ENCODE assay signal across 10 cellular contexts in the genomic region with DNA sequence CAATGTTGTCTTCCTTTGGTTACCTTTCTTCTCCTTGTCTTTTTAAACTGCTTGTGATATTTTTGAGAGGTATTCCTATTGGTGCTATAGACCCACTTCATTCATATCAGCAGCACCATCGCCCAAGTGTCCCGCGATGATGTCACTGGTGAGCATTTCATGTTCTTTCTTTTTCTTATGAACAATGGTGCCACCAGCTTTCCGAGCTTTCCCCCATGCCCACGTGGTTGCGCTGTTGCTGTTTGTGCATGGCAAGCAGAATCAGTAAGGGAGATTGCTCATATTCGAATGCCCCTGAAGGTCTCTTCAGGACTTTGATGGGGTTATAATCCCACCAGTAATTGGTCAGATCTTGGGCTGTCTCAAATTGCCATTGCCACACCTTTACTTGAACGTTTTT.
A peak's percentile ranks its signal among the peaks of the same experiment; 100 is the strongest.
DNase-seq lines count a peak whose midpoint lies in the region; ATAC-seq and TF ChIP-seq lines count a peak whose summit lies in the region.
"Had no signal": no experiment of that assay in that cellular context is flagged by ENCODE, and none has a peak within 500 bp of the region (broad histone marks: within the 10 kb centered on the region; RNA-seq: fewer than 3 reads in every experiment).

No MANE protein-coding gene starts in this region.

- H3K4me1 ChIP-seq in RWPE2 (ENCODE audit: insufficient read depth, poor library complexity, severe bottlenecking) = peaks cover 41% of the 10 kb centered on the region

- no peak for ATAC-seq in RWPE2 (ENCODE audit: low read depth)

- H3K36me3 ChIP-seq in RWPE2 (ENCODE audit: low read depth) = no peaks in the 10 kb centered on the region

- H3K9me3 ChIP-seq in RWPE2 (ENCODE audit: severe bottlenecking) = no peaks in the 10 kb centered on the region

- H3K27ac ChIP-seq in RWPE2 (ENCODE audit: poor library complexity, severe bottlenecking) = no peak overlapping the region

- no peaks in the 10 kb centered on the region for H3K27me3 ChIP-seq in RWPE2 (ENCODE audit: insufficient read depth, poor library complexity, severe bottlenecking)

- DNase-seq in NCI-H2107 (lab: John Stamatoyannopoulos, UW) (peak; percentile 6), NCI-H2107 treated with DMSO at 0.1 percent for 48 hours (lab: John Stamatoyannopoulos, UW; ENCODE audit: unreplicated experiment) (no peak), RWPE2 (ENCODE audit: low spot score) (no peak), dermis blood vessel endothelial cell (peak; percentile 57), middle frontal gyrus (ENCODE audit: extremely low spot score, low spot score) (no peak), NCI-H345 (lab: John Stamatoyannopoulos, UW) (no peak), occipital lobe (lab: John Stamatoyannopoulos, UW) (no peak)
- DNase-seq in stimulated activated CD4-positive, alpha-beta T cell treated with anti-CD3 and anti-CD28 coated beads, Interleukin-4, amount 100 ng/mL, for 1 hour = peak; percentile 45
- DNase-seq: kidney glomerular epithelial cell, NCI-H2029 had no signal

- no peak overlapping the region for H3K4me3 ChIP-seq in RWPE2 (ENCODE audit: severe bottlenecking)

- TF ChIP-seq CTCF in RWPE2 (IDR thresholded peaks at IDR 0.05; ENCODE audit: poor library complexity, severe bottlenecking) = peak; percentile 70

Comparison
In these comparisons a context has a peak if more than half of its experiments do, and no peak if none do; other contexts are left out.
1. DNase-seq: peak in NCI-H2107 (single experiment), dermis blood vessel endothelial cell (single experiment) and stimulated activated CD4-positive, alpha-beta T cell treated with anti-CD3 and anti-CD28 coated beads, Interleukin-4, amount 100 ng/mL, for 1 hour (single experiment); none in NCI-H2107 treated with DMSO at 0.1 percent for 48 hours (single experiment), RWPE2 (single experiment), middle frontal gyrus (single experiment), NCI-H345 (single experiment) and occipital lobe (single experiment).